ENCODE assay signal across 28 cellular contexts in the genomic region with DNA sequence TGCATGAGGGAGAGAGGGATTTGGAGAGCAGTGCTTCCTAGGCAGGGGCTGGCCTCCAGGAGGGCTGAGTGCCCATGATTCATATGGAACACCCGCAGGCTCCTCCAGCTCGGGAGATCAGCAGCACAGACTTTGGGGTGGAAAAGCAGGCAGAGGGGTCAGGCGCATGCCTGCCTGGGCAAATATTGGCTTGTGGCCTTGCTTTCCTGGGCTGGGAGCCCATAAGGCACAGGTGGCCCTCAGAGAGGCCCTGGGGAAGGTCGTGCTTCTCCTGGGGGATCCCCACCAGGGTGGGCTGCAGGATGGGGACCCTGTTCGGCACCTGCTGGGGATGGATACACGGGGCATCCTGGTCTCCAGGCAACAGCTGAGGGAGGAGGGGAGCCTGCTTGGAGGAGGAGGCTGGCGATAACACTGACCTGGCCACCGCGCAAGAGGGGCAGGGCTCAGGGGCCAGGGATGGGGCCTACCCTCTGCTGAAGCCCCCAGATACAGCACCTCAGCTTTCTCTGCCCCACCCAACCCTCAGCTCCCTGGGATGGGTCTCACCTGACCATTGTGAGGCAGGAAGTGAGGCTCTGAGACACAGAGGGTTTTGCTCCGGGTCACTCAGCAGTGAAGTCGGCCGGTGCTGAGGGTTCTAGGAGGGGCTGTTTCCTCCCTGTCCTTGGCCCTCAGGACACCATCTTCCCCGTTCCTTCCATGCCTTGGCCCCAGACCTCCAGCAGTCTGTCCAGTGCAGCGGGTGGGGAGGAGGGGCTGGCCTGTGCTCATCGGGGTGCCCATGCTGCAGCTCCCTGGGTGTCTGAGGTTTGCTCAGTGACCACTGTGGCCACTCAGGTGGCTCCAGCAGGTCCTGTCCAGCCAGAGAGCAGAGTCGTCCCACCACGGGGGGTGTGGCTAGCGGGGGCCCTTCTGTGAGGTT. TPM values are rescaled to one million over a fixed set of nuclear protein-coding genes. Genes with fewer than 3 reads are reported as not detected.
DNase-seq lines count a peak whose midpoint lies in the region; TF ChIP-seq lines count a peak whose summit lies in the region.
"Had no signal": no experiment of that assay in that cellular context is flagged by ENCODE, and none has a peak within 500 bp of the region (broad histone marks: within the 10 kb centered on the region; RNA-seq: fewer than 3 reads in every experiment).

No MANE protein-coding gene starts in this region.

- H3K27ac ChIP-seq in left ventricle myocardium inferior (replicated peaks), result no peak overlapping the region
- H3K27ac ChIP-seq in tibial artery, result no peak overlapping the region
- H3K27ac ChIP-seq: breast epithelium, epithelial cell of prostate, transverse colon had no signal

- H3K27me3 ChIP-seq in MG63, result no peaks in the 10 kb centered on the region
- H3K27me3 ChIP-seq in left ventricle myocardium inferior (ENCODE audit: low read depth), result peaks cover 79% of the 10 kb centered on the region
- H3K27me3 ChIP-seq in tibial artery, result peaks cover 0 to 52% of the 10 kb centered on the region in 2 donors

- DNase-seq in activated effector memory CD4-positive, alpha-beta T cell treated with anti-CD3 and anti-CD28 coated beads, Interleukin-2, amount 50 U/mL, for 16 hours, result peak; percentile 56
- no peak for DNase-seq in activated effector memory CD4-positive, alpha-beta T cell treated with Interleukin-2 at 50 U/mL for 16 hours
- DNase-seq in MG63, result peak; percentile 24
- DNase-seq in left ventricle myocardium inferior, result peak; percentile 6
- DNase-seq in posterior vena cava (ENCODE audit: low spot score), result peak; percentile 64
- no peak for DNase-seq in tibial artery
- no peak for DNase-seq in retina
- no peak for DNase-seq in stimulated activated CD4-positive, alpha-beta T cell treated with anti-CD3 and anti-CD28 coated beads, Interleukin-15, amount 100 ng/mL, for 24 hours
- DNase-seq: activated naive CD4-positive, alpha-beta T cell; amniotic stem cell; DMS53; effector CD8-positive, alpha-beta T cell; H7; IMR-90; NCI-H1105 treated with DMSO at 0.1 percent for 48 hours; NCI-H2081; NCI-H226; NCI-H82; transverse colon had no signal

- H3K36me3 ChIP-seq in MG63, result no peaks in the 10 kb centered on the region
- no peaks in the 10 kb centered on the region for H3K36me3 ChIP-seq in left ventricle myocardium inferior
- H3K36me3 ChIP-seq in tibial artery, result no peaks in the 10 kb centered on the region
- H3K36me3 ChIP-seq: breast epithelium, transverse colon had no signal

- TF ChIP-seq CTCF in left ventricle myocardium inferior (IDR thresholded peaks at IDR 0.05; ENCODE audit: borderline replicate concordance) (no peak), tibial artery (IDR thresholded peaks at IDR 0.05) (no peak)

- H3K9me3 ChIP-seq in MG63 (no peaks in the 10 kb centered on the region), left ventricle myocardium inferior (replicated peaks) (no peaks in the 10 kb centered on the region), tibial artery (no peaks in the 10 kb centered on the region)
- H3K9me3 ChIP-seq: breast epithelium, transverse colon had no signal

- H3K4me1 ChIP-seq in left ventricle myocardium inferior (no peaks in the 10 kb centered on the region), tibial artery (no peaks in the 10 kb centered on the region)
- H3K4me1 ChIP-seq: breast epithelium, transverse colon had no signal

- intact Hi-C loops in left ventricle myocardium inferior (cut with micrococcal nuclease) (no loop called here), posterior vena cava (cut with DNase I) (loop anchor here (5.0 to 10.0 kb wide), 2 partner anchors 171 to 189 kb away; no protein-coding TSS in a partner anchor), tibial artery (cut with DNase I; ENCODE audit: low total_unique reads) (loop anchor here (10.0 kb wide), 1 partner anchor 179 kb away; no protein-coding TSS in a partner anchor)

- H3K4me3 ChIP-seq in MG63 (no peak overlapping the region), left ventricle myocardium inferior (no peak overlapping the region), tibial artery (no peak overlapping the region)
- H3K4me3 ChIP-seq: breast epithelium, lung, transverse colon had no signal

RNA-seq across cellular contexts. Expression of a gene that starts 12.0 kb away (rescaled TPM):
- total RNA-seq in MG63 (2014; rRNA removed; shearing (Covaris generic); ENCODE audit: low replicate concordance), result not detected in 2 replicates
- total RNA-seq in left ventricle myocardium inferior (not detected), posterior vena cava (not detected)
- total RNA-seq: activated CD4-positive, alpha-beta T cell treated with anti-CD3 and anti-CD28 coated beads for 36 hours; breast epithelium; G401; glomerular endothelial cell; H7; IMR-90; lung; progenitor cell of endocrine pancreas; skeletal muscle tissue; T-helper 2 cell treated with Interferon-gamma antibody and Interleukin-4, amounts not matched to agents 100 ng/mL and 5 ng/mL, for 36 hours; transverse colon had no signal

RNA-seq across cellular contexts. Expression of a gene that starts 21.0 kb away (rescaled TPM):
- not detected in 2 replicates for total RNA-seq in MG63 (2014; rRNA removed; shearing (Covaris generic); ENCODE audit: low replicate concordance)
- not detected for total RNA-seq in left ventricle myocardium inferior
- under 1 TPM in 1 of 2 donors, not detected in 1; 0.19 TPM for total RNA-seq in posterior vena cava
- total RNA-seq: activated CD4-positive, alpha-beta T cell treated with anti-CD3 and anti-CD28 coated beads for 36 hours; breast epithelium; G401; glomerular endothelial cell; H7; IMR-90; progenitor cell of endocrine pancreas; skeletal muscle tissue; T-helper 2 cell treated with Interferon-gamma antibody and Interleukin-4, amounts not matched to agents 100 ng/mL and 5 ng/mL, for 36 hours had no signal

Comparison
In these comparisons a context has a peak if more than half of its experiments do, and no peak if none do; other contexts are left out.
1. DNase-seq: peak in activated effector memory CD4-positive, alpha-beta T cell treated with anti-CD3 and anti-CD28 coated beads, Interleukin-2, amount 50 U/mL, for 16 hours (single experiment), MG63 (single experiment), left ventricle myocardium inferior (single experiment) and posterior vena cava (single experiment); none in activated effector memory CD4-positive, alpha-beta T cell treated with Interleukin-2 at 50 U/mL for 16 hours (single experiment), tibial artery (0 of 2), retina (single experiment) and stimulated activated CD4-positive, alpha-beta T cell treated with anti-CD3 and anti-CD28 coated beads, Interleukin-15, amount 100 ng/mL, for 24 hours (single experiment).